Comparison of ENCODE assay signal across 23 cellular contexts in genomic region chr10:58212622-58213021, GRCh38. TPM values are rescaled to one million over a fixed set of nuclear protein-coding genes. Genes with fewer than 3 reads are reported as not detected.
DNase-seq lines count a peak whose midpoint lies in the region; ATAC-seq, FAIRE-seq and TF ChIP-seq lines count a peak whose summit lies in the region.
"Had no signal": no experiment of that assay in that cellular context is flagged by ENCODE, and none has a peak within 500 bp of the region (broad histone marks: within the 10 kb centered on the region; RNA-seq: fewer than 3 reads in every experiment).

No MANE protein-coding gene starts in this region.

- H3K27ac ChIP-seq in CD8-positive, alpha-beta T cell (ENCODE audit: low read depth, low read length), result no peak overlapping the region
- H3K27ac ChIP-seq: 22Rv1 had no signal

- DNase-seq in T-helper 1 cell (no peak), GM12891 (ENCODE audit: insufficient read length, low spot score) (no peak), erythroblast (lab: John Stamatoyannopoulos, UW) (no peak)
- no peak for DNase-seq in activated T-cell treated with anti-CD3 and anti-CD28 coated beads, Interleukin-2, amount 50 U/mL, for 72 hours
- no peak for DNase-seq in activated T-cell treated with anti-CD3 and anti-CD28 coated beads, Interleukin-2, amount 50 U/mL, for 48 hours
- no peak for DNase-seq in CD8-positive, alpha-beta T cell
- peak in 3 of 10 donors; percentile 22 to 49 (median 49) for DNase-seq in naive thymus-derived CD8-positive, alpha-beta T cell
- DNase-seq: DMS153; DND-41; IMR-90; KG1; MG63; NCI-H2029; NCI-H446; NCI-H526; NCI-H82; NK-92 treated with Interleukin-12 subunit alpha and Interleukin-12 subunit beta, amount 100 ng/mL, for 24 hours; PC-3 had no signal

- peaks cover 15% of the 10 kb centered on the region for H3K4me1 ChIP-seq in CD8-positive, alpha-beta T cell (ENCODE audit: insufficient read depth, low read length)

- H3K9me3 ChIP-seq in CD8-positive, alpha-beta T cell (ENCODE audit: low read length), result no peaks in the 10 kb centered on the region
- H3K9me3 ChIP-seq: MG63 had no signal

- H3K9me3 Mint-ChIP-seq in T-helper 1 cell treated with Interleukin-12 subunit alpha and Interleukin-12 subunit beta and Interleukin-4 antibody, amounts not matched to agents 30 μg/mL and 1 μg/mL, for 36 hours, result peaks cover 7% of the 10 kb centered on the region
- peaks cover 0 to 2% of the 10 kb centered on the region in 2 donors for H3K9me3 Mint-ChIP-seq in activated T-cell treated with anti-CD3 and anti-CD28 coated beads, Interleukin-2, amount 50 U/mL, for 72 hours
- no peaks in the 10 kb centered on the region for H3K9me3 Mint-ChIP-seq in CD8-positive, alpha-beta T cell
- peaks cover 0 to 5% (median 0%) of the 10 kb centered on the region in 9 donors for H3K9me3 Mint-ChIP-seq in naive thymus-derived CD8-positive, alpha-beta T cell

- TF ChIP-seq POLR2A in GM12891 (IDR thresholded peaks at IDR 0.05; ENCODE audit: low read depth, low read length) (no peak), erythroblast (IDR thresholded peaks at IDR 0.05; ENCODE audit: low read length) (no peak)

- ATAC-seq in activated T-cell treated with anti-CD3 and anti-CD28 coated beads, Interleukin-2, amount 50 U/mL, for 72 hours (replicated peaks in 1 of 2), result no peak
- ATAC-seq in CD8-positive, alpha-beta T cell, result peak; percentile 26
- peak; percentile 54 to 74 for ATAC-seq in naive thymus-derived CD8-positive, alpha-beta T cell
- ATAC-seq: PC-3, Right ventricle myocardium inferior had no signal

- H3K27ac Mint-ChIP-seq in T-helper 1 cell treated with Interleukin-12 subunit alpha and Interleukin-12 subunit beta and Interleukin-4 antibody, amounts not matched to agents 30 μg/mL and 1 μg/mL, for 36 hours, result peak overlapping the region; percentile 3
- H3K27ac Mint-ChIP-seq in activated T-cell treated with anti-CD3 and anti-CD28 coated beads, Interleukin-2, amount 50 U/mL, for 72 hours, result peak overlapping the region; percentile 16
- peak overlapping the region; percentile 78 for H3K27ac Mint-ChIP-seq in CD8-positive, alpha-beta T cell
- peak overlapping the region; percentile 56 to 94 (median 86) for H3K27ac Mint-ChIP-seq in naive thymus-derived CD8-positive, alpha-beta T cell
- H3K27ac Mint-ChIP-seq: B cell had no signal

- no peaks in the 10 kb centered on the region for H3K27me3 Mint-ChIP-seq in T-helper 1 cell treated with Interleukin-12 subunit alpha and Interleukin-12 subunit beta and Interleukin-4 antibody, amounts not matched to agents 30 μg/mL and 1 μg/mL, for 36 hours (ENCODE audit: low read depth)
- no peaks in the 10 kb centered on the region for H3K27me3 Mint-ChIP-seq in activated T-cell treated with anti-CD3 and anti-CD28 coated beads, Interleukin-2, amount 50 U/mL, for 72 hours (ENCODE audit: low read depth)
- H3K27me3 Mint-ChIP-seq in CD8-positive, alpha-beta T cell (ENCODE audit: low read depth), result no peaks in the 10 kb centered on the region
- no peaks in the 10 kb centered on the region for H3K27me3 Mint-ChIP-seq in naive thymus-derived CD8-positive, alpha-beta T cell
- H3K27me3 Mint-ChIP-seq: B cell had no signal

- H3K4me1 Mint-ChIP-seq in T-helper 1 cell treated with Interleukin-12 subunit alpha and Interleukin-12 subunit beta and Interleukin-4 antibody, amounts not matched to agents 30 μg/mL and 1 μg/mL, for 36 hours (ENCODE audit: low read depth), result peaks cover 6% of the 10 kb centered on the region
- peaks cover 15% of the 10 kb centered on the region for H3K4me1 Mint-ChIP-seq in activated T-cell treated with anti-CD3 and anti-CD28 coated beads, Interleukin-2, amount 50 U/mL, for 72 hours (ENCODE audit: low read depth)
- H3K4me1 Mint-ChIP-seq in CD8-positive, alpha-beta T cell (ENCODE audit: low read depth), result peaks cover 24% of the 10 kb centered on the region
- H3K4me1 Mint-ChIP-seq in naive thymus-derived CD8-positive, alpha-beta T cell, result peaks cover 16 to 36% (median 20%) of the 10 kb centered on the region in 4 donors
- H3K4me1 Mint-ChIP-seq: B cell, CD14-positive monocyte had no signal

- peaks cover 27% of the 10 kb centered on the region for H3K36me3 Mint-ChIP-seq in T-helper 1 cell treated with Interleukin-12 subunit alpha and Interleukin-12 subunit beta and Interleukin-4 antibody, amounts not matched to agents 30 μg/mL and 1 μg/mL, for 36 hours (ENCODE audit: low read depth)
- H3K36me3 Mint-ChIP-seq in activated T-cell treated with anti-CD3 and anti-CD28 coated beads, Interleukin-2, amount 50 U/mL, for 72 hours (ENCODE audit: insufficient read depth in 2 of 2), result peaks cover 7 to 24% of the 10 kb centered on the region in 2 donors
- H3K36me3 Mint-ChIP-seq in CD8-positive, alpha-beta T cell, result peaks cover 44% of the 10 kb centered on the region
- peaks cover 4 to 42% (median 26%) of the 10 kb centered on the region in 3 donors for H3K36me3 Mint-ChIP-seq in naive thymus-derived CD8-positive, alpha-beta T cell

- no peak overlapping the region for H3K4me3 ChIP-seq in CD8-positive, alpha-beta T cell (ENCODE audit: low read depth, low read length)
- H3K4me3 ChIP-seq: MG63 had no signal

- no peaks in the 10 kb centered on the region for H3K36me3 ChIP-seq in CD8-positive, alpha-beta T cell (ENCODE audit: insufficient read depth, low read length)
- H3K36me3 ChIP-seq: MG63 had no signal

- no peak overlapping the region for H3K4me3 Mint-ChIP-seq in T-helper 1 cell treated with Interleukin-12 subunit alpha and Interleukin-12 subunit beta and Interleukin-4 antibody, amounts not matched to agents 30 μg/mL and 1 μg/mL, for 36 hours
- H3K4me3 Mint-ChIP-seq in activated T-cell treated with anti-CD3 and anti-CD28 coated beads, Interleukin-2, amount 50 U/mL, for 72 hours, result peak overlapping the region in 1 of 2 donors; percentile 1
- H3K4me3 Mint-ChIP-seq in CD8-positive, alpha-beta T cell, result no peak overlapping the region
- H3K4me3 Mint-ChIP-seq in naive thymus-derived CD8-positive, alpha-beta T cell, result peak overlapping the region in 8 of 10 donors; percentile 1 to 58 (median 22)
- H3K4me3 Mint-ChIP-seq: B cell, CD14-positive monocyte had no signal

- intact Hi-C loops in CD8-positive, alpha-beta T cell (cut with DNase I, micrococcal nuclease), result loop anchor here in 1 of 2 experiments (10.0 kb wide), 1 partner anchor 52 kb away; the partner anchor contains the start of genes CISD1 and IPMK

- H3K27me3 ChIP-seq in CD8-positive, alpha-beta T cell (ENCODE audit: insufficient read depth, low read length), result no peaks in the 10 kb centered on the region
- H3K27me3 ChIP-seq: MG63 had no signal

- POLR2A ChIA-PET in CD8-positive, alpha-beta T cell (lab: Charles Lee), result interaction anchor here (0.7 to 1.6 kb wide), 3 partner anchors 56 to 77 kb away, joined by 3 to 6 read pairs (median 5); partner anchors contain the start of genes CISD1 and IPMK
- POLR2A ChIA-PET in naive thymus-derived CD8-positive, alpha-beta T cell (lab: Charles Lee), result interaction anchor here (1.0 kb wide), 1 partner anchor 56 kb away, joined by 5 read pairs; the partner anchor contains the start of gene IPMK

- no peak for TF ChIP-seq CTCF in CD8-positive, alpha-beta T cell (IDR thresholded peaks at IDR 0.05)

- CTCF ChIA-PET in CD8-positive, alpha-beta T cell (lab: Charles Lee), result interaction anchor here (0.6 to 1.4 kb wide), 3 partner anchors 49 to 79 kb away, joined by 3 to 4 read pairs (median 3); no protein-coding TSS in a partner anchor

- FAIRE-seq in GM12891 (lab: Jason Lieb, UNC), result no peak

TF ChIP-seq in GM12891, 5 proteins besides CTCF, POLR2A, EP300 and RAD21:
- TF ChIP-seq PAX5 (IDR thresholded peaks at IDR 0.05; ENCODE audit: insufficient read depth, low read length, severe bottlenecking), result no peak
- TF ChIP-seq TAF1 (IDR thresholded peaks at IDR 0.05; ENCODE audit: low read depth, low read length), result no peak
- TF ChIP-seq POU2F2 (IDR thresholded peaks at IDR 0.05; ENCODE audit: low read depth, low read length), result no peak
- no peak for TF ChIP-seq SPI1 (IDR thresholded peaks at IDR 0.05; ENCODE audit: low read depth, low read length)
- TF ChIP-seq POLR2AphosphoS5 (IDR thresholded peaks at IDR 0.05; ENCODE audit: low read depth, low read length), result no peak

RNA-seq across cellular contexts. Expression of gene IPMK, which starts 55.1 kb away (rescaled TPM):
- total RNA-seq in activated T-cell treated with anti-CD3 and anti-CD28 coated beads, Interleukin-2, amount 50 U/mL, for 72 hours, result 1 to 10 TPM; 7.1 to 8.3 TPM
- 1 to 10 TPM; 1.7 to 2.0 TPM for total RNA-seq in CD8-positive, alpha-beta T cell
- total RNA-seq in naive thymus-derived CD8-positive, alpha-beta T cell, result 1 to 10 TPM; 6.7 to 7.1 TPM
- 1 to 10 TPM; 1.6 to 2.2 (median 1.8) TPM for polyA plus RNA-seq in naive thymus-derived CD8-positive, alpha-beta T cell
- polyA plus RNA-seq in GM12891 (2012; ENCODE audit: low read depth, missing spikeins), result 1.6 TPM

RNA-seq across cellular contexts. Expression of gene CISD1, which starts 56.3 kb away (rescaled TPM):
- total RNA-seq in activated T-cell treated with anti-CD3 and anti-CD28 coated beads, Interleukin-2, amount 50 U/mL, for 72 hours, result 10 to 100 TPM; 34.5 to 37.7 TPM
- total RNA-seq in CD8-positive, alpha-beta T cell, result 1 to 10 TPM; 2.8 to 3.2 TPM
- total RNA-seq in naive thymus-derived CD8-positive, alpha-beta T cell, result 10 to 100 TPM in 1 of 2 experiments, 1 to 10 TPM in 1; 9.7 to 11.6 TPM
- polyA plus RNA-seq in naive thymus-derived CD8-positive, alpha-beta T cell, result 10 to 100 TPM; 54.6 to 71.4 (median 60.4) TPM
- 25.9 TPM for polyA plus RNA-seq in GM12891 (2012; ENCODE audit: low read depth, missing spikeins)

Comparison
In these comparisons a context has a peak if more than half of its experiments do, and no peak if none do; other contexts are left out.
1. H3K27ac Mint-ChIP-seq: peak in every context shown above with its lines; median percentile 86 in naive thymus-derived CD8-positive, alpha-beta T cell; 78 in CD8-positive, alpha-beta T cell; 16 in activated T-cell treated with anti-CD3 and anti-CD28 coated beads, Interleukin-2, amount 50 U/mL, for 72 hours; 3 in T-helper 1 cell treated with Interleukin-12 subunit alpha and Interleukin-12 subunit beta and Interleukin-4 antibody, amounts not matched to agents 30 μg/mL and 1 μg/mL, for 36 hours.
2. H3K4me3 Mint-ChIP-seq: peak in naive thymus-derived CD8-positive, alpha-beta T cell (8 of 10); none in T-helper 1 cell treated with Interleukin-12 subunit alpha and Interleukin-12 subunit beta and Interleukin-4 antibody, amounts not matched to agents 30 μg/mL and 1 μg/mL, for 36 hours (single experiment) and CD8-positive, alpha-beta T cell (single experiment).
3. ATAC-seq: peak in CD8-positive, alpha-beta T cell (single experiment) and naive thymus-derived CD8-positive, alpha-beta T cell (2 of 2); none in activated T-cell treated with anti-CD3 and anti-CD28 coated beads, Interleukin-2, amount 50 U/mL, for 72 hours (0 of 2).